Comparison of ENCODE assay signal across 1 cellular context in the genomic region with DNA sequence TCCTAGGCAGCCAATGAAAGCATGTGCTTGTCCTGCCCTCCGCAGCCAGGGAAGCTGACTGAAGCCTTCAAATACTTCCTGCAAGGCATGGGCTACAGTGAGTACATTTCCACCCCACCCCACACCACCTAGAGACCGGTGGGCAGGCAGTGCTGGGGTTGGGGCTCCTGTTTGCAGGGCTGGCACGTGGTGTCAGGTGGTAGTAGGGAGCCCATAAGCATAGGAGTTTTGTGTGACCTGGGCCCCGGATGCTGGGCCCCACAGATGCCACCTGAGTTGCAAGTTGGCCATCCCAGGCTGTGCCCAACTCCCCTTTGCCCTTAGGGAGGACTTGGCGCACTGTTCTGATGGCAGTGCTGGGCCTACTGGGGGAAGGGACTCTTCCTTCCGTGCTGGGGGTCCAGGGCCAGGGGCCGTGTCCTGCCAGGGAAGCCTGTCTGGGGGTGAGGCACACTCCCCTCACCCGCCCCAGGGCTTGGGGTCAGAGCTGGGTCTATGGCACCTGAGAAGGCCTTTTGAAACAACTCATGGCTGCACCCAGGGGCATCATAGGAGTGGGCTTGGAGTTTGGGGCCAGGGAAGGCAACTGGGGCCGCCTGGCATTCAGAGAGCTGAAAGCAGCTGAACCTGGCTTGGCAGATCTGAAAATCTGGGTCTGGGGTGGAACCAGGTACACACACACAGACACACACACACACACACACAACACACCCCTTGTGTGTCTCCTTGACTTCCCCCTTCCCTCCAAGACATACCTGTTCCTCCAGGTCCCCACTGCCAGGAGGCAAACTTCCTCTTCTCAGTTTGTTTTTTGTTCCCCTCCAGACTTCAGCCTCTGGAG.
TF ChIP-seq lines count a peak whose summit lies in the region.

No MANE protein-coding gene starts in this region.

TF ChIP-seq in WTC11, 78 proteins besides CTCF, POLR2A, EP300 and RAD21 (continued from another document):
- TF ChIP-seq GRHL2 (CRISPR knock-in tag; IDR thresholded peaks at IDR 0.05; ENCODE audit: insufficient replicate concordance, severe bottlenecking) (no peak), ELF4 (CRISPR knock-in tag; IDR thresholded peaks at IDR 0.05; ENCODE audit: low read depth) (no peak), MXD4 (CRISPR knock-in tag; IDR thresholded peaks at IDR 0.05; ENCODE audit: borderline replicate concordance) (no peak)
